In genomic region chr3:122097141-122097540, GRCh38 we compare ENCODE assay signal across 2 cellular contexts.
TF ChIP-seq lines count a peak whose summit lies in the region.

No MANE protein-coding gene starts in this region.

TF ChIP-seq in neural cell, 6 proteins besides CTCF, POLR2A, EP300 and RAD21 (continued from another document):
- peak; percentile 89 for TF ChIP-seq REST (IDR thresholded peaks at IDR 0.05; ENCODE audit: borderline replicate concordance)

TF ChIP-seq in SK-N-SH, 30 proteins besides CTCF, POLR2A, EP300 and RAD21 (continued from another document):
- TF ChIP-seq FOSL2 (IDR thresholded peaks at IDR 0.05; ENCODE audit: borderline replicate concordance, low read depth) (no peak), SMC3 (IDR thresholded peaks at IDR 0.05; ENCODE audit: low read depth, low read length) (no peak), PBX3 (IDR thresholded peaks at IDR 0.05) (no peak), POLR2AphosphoS5 (IDR thresholded peaks at IDR 0.05; ENCODE audit: low read depth, low read length) (no peak), CHD2 (IDR thresholded peaks at IDR 0.05; ENCODE audit: low read length, partially characterized antibody) (no peak), USF1 (IDR thresholded peaks at IDR 0.05; ENCODE audit: borderline replicate concordance, low read depth) (no peak), USF2 (IDR thresholded peaks at IDR 0.05; ENCODE audit: borderline replicate concordance, low read depth, low read length) (no peak), TEAD4 (IDR thresholded peaks at IDR 0.05; ENCODE audit: borderline replicate concordance, insufficient read depth) (no peak), IRF3 (IDR thresholded peaks at IDR 0.05; ENCODE audit: low read depth, low read length) (no peak), RCOR1 (IDR thresholded peaks at IDR 0.05; ENCODE audit: low read length) (no peak), TAF1 (IDR thresholded peaks at IDR 0.05; ENCODE audit: borderline replicate concordance, low read depth, low read length) (no peak), EZH2phosphoT487 (IDR thresholded peaks at IDR 0.05; ENCODE audit: borderline replicate concordance, low read depth) (no peak), REST (IDR thresholded peaks at IDR 0.05; ENCODE audit: low read depth, low read length) (no peak)
